ENCODE assay signal across 8 cellular contexts in genomic region chr20:50165687-50166554, GRCh38. TPM values are rescaled to one million over a fixed set of nuclear protein-coding genes. Genes with fewer than 3 reads are reported as not detected.
DNase-seq lines count a peak whose midpoint lies in the region; ATAC-seq and TF ChIP-seq lines count a peak whose summit lies in the region.

No MANE protein-coding gene starts in this region.

- CTCF ChIA-PET in activated CD4-positive, alpha-beta T cell treated with anti-CD3 and anti-CD28 coated beads, Interleukin-2, amount 10 ng/mL, durations not matched to agents 7 days and 5 days (lab: Charles Lee), result interaction anchor here (0.6 to 4.8 kb wide), 9 partner anchors 13 to 627 kb away, joined by 3 to 32 read pairs (median 3); partner anchors contain the start of gene PEDS1

- ATAC-seq in GM19035 (IDR thresholded peaks at IDR 0.05; ENCODE audit: unreplicated experiment), result peak; percentile 93
- peak; percentile 85 for ATAC-seq in HG03439 (IDR thresholded peaks at IDR 0.05; ENCODE audit: unreplicated experiment)
- ATAC-seq in left lung, result peak; percentile 97

- peak overlapping the region; percentile 85 for H3K27ac Mint-ChIP-seq in activated CD4-positive, alpha-beta T cell treated with anti-CD3 and anti-CD28 coated beads, Interleukin-2, amount 10 ng/mL, durations not matched to agents 7 days and 5 days

- peaks cover 2% of the 10 kb centered on the region for H3K9me3 Mint-ChIP-seq in activated CD4-positive, alpha-beta T cell treated with anti-CD3 and anti-CD28 coated beads, Interleukin-2, amount 10 ng/mL, durations not matched to agents 7 days and 5 days

- no peaks in the 10 kb centered on the region for H3K36me3 ChIP-seq in left lung

- H3K4me3 Mint-ChIP-seq in activated CD4-positive, alpha-beta T cell treated with anti-CD3 and anti-CD28 coated beads, Interleukin-2, amount 10 ng/mL, durations not matched to agents 7 days and 5 days, result peak overlapping the region; percentile 32

- POLR2A ChIA-PET in activated CD4-positive, alpha-beta T cell treated with anti-CD3 and anti-CD28 coated beads, Interleukin-2, amount 10 ng/mL, durations not matched to agents 7 days and 5 days (lab: Charles Lee), result interaction anchor here (0.7 to 1.4 kb wide), 2 partner anchors 12 to 43 kb away, joined by 3 read pairs; no protein-coding TSS in a partner anchor

- peaks cover 14% of the 10 kb centered on the region for H3K4me1 Mint-ChIP-seq in activated CD4-positive, alpha-beta T cell treated with anti-CD3 and anti-CD28 coated beads, Interleukin-2, amount 10 ng/mL, durations not matched to agents 7 days and 5 days

- H3K4me1 ChIP-seq in left lung, result peaks cover 7 to 41% of the 10 kb centered on the region in 2 donors

- peak overlapping the region; percentile 84 to 85 for H3K27ac ChIP-seq in left lung

- peaks cover 2% of the 10 kb centered on the region for H3K27me3 Mint-ChIP-seq in activated CD4-positive, alpha-beta T cell treated with anti-CD3 and anti-CD28 coated beads, Interleukin-2, amount 10 ng/mL, durations not matched to agents 7 days and 5 days

- intact Hi-C loops in left lung (cut with DNase I), result loop anchor here in 1 of 2 donors (5.0 kb wide), 1 partner anchor 44 kb away; no protein-coding TSS in a partner anchor

- H3K4me3 ChIP-seq in AG09309 (ENCODE audit: control insufficient read depth, low read depth, low read length) (peak overlapping the region; percentile 46), left lung (peak overlapping the region in 1 of 2 donors; percentile 26)

- H3K9me3 ChIP-seq in left lung, result no peaks in the 10 kb centered on the region

- H3K27me3 ChIP-seq in left lung, result no peaks in the 10 kb centered on the region

- TF ChIP-seq CTCF in AG09309 (IDR thresholded peaks at IDR 0.05; ENCODE audit: control insufficient read depth, insufficient read depth, low read depth, low read length, missing control alignments), result no peak
- TF ChIP-seq CTCF in left lung (IDR thresholded peaks at IDR 0.05), result no peak

- H3K36me3 Mint-ChIP-seq in activated CD4-positive, alpha-beta T cell treated with anti-CD3 and anti-CD28 coated beads, Interleukin-2, amount 10 ng/mL, durations not matched to agents 7 days and 5 days (ENCODE audit: low read depth), result no peaks in the 10 kb centered on the region

- DNase-seq in AG09309 (ENCODE audit: low read depth) (peak; percentile 99), NCI-H524 treated with DMSO at 0.1 percent for 48 hours (lab: John Stamatoyannopoulos, UW) (peak; percentile 93), dermis blood vessel endothelial cell (peak; percentile 100), left lung (peak; percentile 94 to 97)
- peak; percentile 72 for DNase-seq in activated CD4-positive, alpha-beta T cell treated with anti-CD3 and anti-CD28 coated beads, Interleukin-2, amount 10 ng/mL, durations not matched to agents 7 days and 5 days
- peak; percentile 89 for DNase-seq in stimulated activated CD4-positive, alpha-beta T cell treated with anti-CD3 and anti-CD28 coated beads, Interleukin-2, amount 100 ng/mL, for 4 hours (ENCODE audit: low read depth)

RNA-seq across cellular contexts. Expression of gene PEDS1, which starts 12.4 kb away (rescaled TPM):
- 10 to 100 TPM; 27.9 to 31.3 TPM for total RNA-seq in activated CD4-positive, alpha-beta T cell treated with anti-CD3 and anti-CD28 coated beads, Interleukin-2, amount 10 ng/mL, durations not matched to agents 7 days and 5 days
- total RNA-seq in dermis blood vessel endothelial cell (17.2 and 20.8 TPM in 2 replicates), left lung (10 to 100 TPM; 37.9 to 39.9 TPM)

RNA-seq across cellular contexts. Expression of gene CEBPB, which starts 24.7 kb away (rescaled TPM):
- total RNA-seq in activated CD4-positive, alpha-beta T cell treated with anti-CD3 and anti-CD28 coated beads, Interleukin-2, amount 10 ng/mL, durations not matched to agents 7 days and 5 days, result 10 to 100 TPM; 17.9 to 24.1 TPM
- 18.4 and 29.1 TPM in 2 replicates for total RNA-seq in dermis blood vessel endothelial cell
- total RNA-seq in left lung, result 100 to 1,000 TPM; 133 to 266 TPM

RNA-seq across cellular contexts. Expression of gene UBE2V1, which starts 53.0 kb away (rescaled TPM):
- 100 to 1,000 TPM; 111 to 144 TPM for total RNA-seq in activated CD4-positive, alpha-beta T cell treated with anti-CD3 and anti-CD28 coated beads, Interleukin-2, amount 10 ng/mL, durations not matched to agents 7 days and 5 days
- total RNA-seq in dermis blood vessel endothelial cell (33.5 and 62.6 TPM in 2 replicates), left lung (10 to 100 TPM; 72.6 to 74.6 TPM)
